ENCODE assay signal across 17 cellular contexts in the genomic region with DNA sequence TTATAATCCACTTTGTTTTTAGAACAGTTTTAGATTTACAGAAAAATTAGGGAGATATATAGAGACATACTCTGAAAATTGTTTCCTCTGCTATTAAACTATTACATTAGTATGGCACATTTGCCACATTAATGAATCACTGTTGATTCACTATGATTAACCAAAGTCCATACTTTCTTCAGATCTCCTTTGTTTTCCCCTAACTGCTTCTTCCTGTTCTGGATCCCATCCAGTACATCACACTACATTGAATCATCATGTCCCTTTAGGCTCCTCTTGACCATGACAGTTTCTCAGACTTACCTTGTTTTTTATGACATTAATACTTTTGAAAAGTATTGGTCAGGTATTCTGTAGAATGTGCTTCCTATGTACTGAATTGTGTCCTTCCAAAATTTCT.
DNase-seq lines count a peak whose midpoint lies in the region; ATAC-seq and TF ChIP-seq lines count a peak whose summit lies in the region.
"Had no signal": no experiment of that assay in that cellular context is flagged by ENCODE, and none has a peak within 500 bp of the region (broad histone marks: within the 10 kb centered on the region; RNA-seq: fewer than 3 reads in every experiment).

No MANE protein-coding gene starts in this region.

- no peaks in the 10 kb centered on the region for H3K79me1 ChIP-seq in IMR-90 (ENCODE audit: low read depth in 1 of 2, low read length in 2 of 2)

- H3K9ac ChIP-seq in IMR-90 (ENCODE audit: low read depth, low read length) (no peak overlapping the region), mammary epithelial cell (ENCODE audit: insufficient read depth, low read length) (peak overlapping the region; percentile 17)

- H3K36me3 ChIP-seq in IMR-90 (ENCODE audit: control insufficient read depth, insufficient read depth, low read length) (no peaks in the 10 kb centered on the region), mammary epithelial cell (ENCODE audit: insufficient read depth, low read length) (no peaks in the 10 kb centered on the region)
- H3K36me3 ChIP-seq: MG63, stomach had no signal

- dilution Hi-C loops in IMR-90 (cut with HindIII; ENCODE audit: low sequenced_read_pairs, unreplicated experiment) = no loop called here
- dilution Hi-C loops in mammary epithelial cell (cut with HindIII; ENCODE audit: low sequenced_read_pairs) = no loop called here

- BruUV-seq in IMR-90 (replicated peaks; lab: Mats Ljungman, UMichigan) (no TSS peak), mammary epithelial cell (replicated peaks; lab: Mats Ljungman, UMichigan) (no TSS peak)

- H2AK9ac ChIP-seq in IMR-90 (replicated peaks; ENCODE audit: low read depth, low read length, poor library complexity) = no peak overlapping the region

- no peaks in the 10 kb centered on the region for H3K9me1 ChIP-seq in IMR-90 (ENCODE audit: insufficient read depth, low read length)

- H3K18ac ChIP-seq in IMR-90 (ENCODE audit: low read depth, low read length) = peak overlapping the region; percentile 20; the same call in 1 of the 2 replicates

- DNase-seq in AG08396 (ENCODE audit: low spot score) (peak; percentile 15), IMR-90 (peak; percentile 75), mammary epithelial cell (peak; percentile 93), iris pigment epithelial cell (ENCODE audit: low read depth) (peak; percentile 74), GM19240 (ENCODE audit: insufficient read length, low spot score) (no peak), globus pallidus (ENCODE audit: low spot score) (no peak), 8988T (no peak)
- DNase-seq: amygdala, Caco-2, MG63, NCI-H187 treated with DMSO at 0.1 percent for 48 hours, nephron progenitor cell, retina, SW 1271 had no signal

- H3K4ac ChIP-seq in IMR-90 (ENCODE audit: low read depth, low read length) = no peak overlapping the region

- H3K23ac ChIP-seq in IMR-90 (ENCODE audit: low read depth, low read length) = no peak overlapping the region

- H3K9me3 ChIP-seq in IMR-90 (ENCODE audit: control insufficient read depth, insufficient read depth, low read length) (no peaks in the 10 kb centered on the region), mammary epithelial cell (replicated peaks; ENCODE audit: insufficient read depth, low read length) (peaks cover 3% of the 10 kb centered on the region)
- H3K9me3 ChIP-seq: Caco-2, MG63, stomach had no signal

- H2AFZ ChIP-seq in IMR-90 (replicated peaks; ENCODE audit: low read length, poor library complexity) = no peak overlapping the region
- H2AFZ ChIP-seq in mammary epithelial cell (ENCODE audit: low read depth, low read length) = peak overlapping the region; percentile 34

- TF ChIP-seq RAD21 in IMR-90 (IDR thresholded peaks at IDR 0.05; ENCODE audit: low read length) = no peak

- H4K8ac ChIP-seq in IMR-90 (ENCODE audit: low read depth in 2 of 2, low read length in 2 of 2) = no peak overlapping the region

- H4K20me1 ChIP-seq in IMR-90 (ENCODE audit: insufficient read depth, low read length) (no peaks in the 10 kb centered on the region), mammary epithelial cell (ENCODE audit: insufficient read depth, low read length) (no peaks in the 10 kb centered on the region)

- POLR2A ChIA-PET in IMR-90 (lab: Charles Lee; ENCODE audit: unreplicated experiment) = no interaction called here

- no peaks in the 10 kb centered on the region for H3K27me3 ChIP-seq in IMR-90 (ENCODE audit: control insufficient read depth, insufficient read depth, low read length)
- no peaks in the 10 kb centered on the region for H3K27me3 ChIP-seq in mammary epithelial cell (ENCODE audit: insufficient read depth, low read length)
- H3K27me3 ChIP-seq: MG63, stomach had no signal

- H2BK20ac ChIP-seq in IMR-90 (ENCODE audit: low read depth, low read length) = no peak overlapping the region; the same call in 1 of the 2 replicates

- peaks cover 5% of the 10 kb centered on the region; the same call in 1 of the 2 replicates for H3K4me1 ChIP-seq in IMR-90 (ENCODE audit: control insufficient read depth, insufficient read depth, low read length)
- peaks cover 31% of the 10 kb centered on the region for H3K4me1 ChIP-seq in mammary epithelial cell (ENCODE audit: insufficient read depth, low read length)
- H3K4me1 ChIP-seq: Caco-2 had no signal

- H2BK5ac ChIP-seq in IMR-90 (ENCODE audit: low read depth, low read length, poor library complexity, severe bottlenecking) = peak overlapping the region; percentile 11

- H3K14ac ChIP-seq in IMR-90 (replicated peaks; ENCODE audit: low read depth, low read length) = no peak overlapping the region

- in situ Hi-C loops in IMR-90 (cut with MboI; ENCODE audit: low sequenced_read_pairs) (no loop called here), mammary epithelial cell (cut with MboI; ENCODE audit: low sequenced_read_pairs in 2 of 2) (no loop called here)

- H2BK15ac ChIP-seq in IMR-90 (ENCODE audit: low read depth, low read length) = 0 out of 3 replicates have a peak overlapping the region, but pooled peaks have one; percentile 19

- peak overlapping the region; percentile 31; the same call in 1 of the 2 replicates for H2BK120ac ChIP-seq in IMR-90 (ENCODE audit: low read depth, low read length)

- intact Hi-C loops in IMR-90 (cut with micrococcal nuclease) = no loop called here
- intact Hi-C loops in mammary epithelial cell (cut with micrococcal nuclease) = loop anchor here (2.0 to 5.0 kb wide), 2 partner anchors 111 to 211 kb away; partner anchors contain the start of gene EDNRA

- no peak overlapping the region; the same call in 1 of the 2 replicates for H3K27ac ChIP-seq in IMR-90 (ENCODE audit: insufficient read depth, low read length)
- H3K27ac ChIP-seq in mammary epithelial cell (ENCODE audit: insufficient read depth, low read depth, low read length) = peak overlapping the region; percentile 88
- H3K27ac ChIP-seq: VCaP had no signal

- H3K56ac ChIP-seq in IMR-90 (ENCODE audit: extremely low read depth, insufficient read depth, low read length) = no peak overlapping the region

- TF ChIP-seq POLR2A in IMR-90 (IDR thresholded peaks at IDR 0.05; ENCODE audit: low read depth, low read length) = no peak

- H3K79me2 ChIP-seq in mammary epithelial cell (ENCODE audit: insufficient read depth, low read length) = no peaks in the 10 kb centered on the region

- H4K5ac ChIP-seq in IMR-90 (ENCODE audit: low read depth, low read length) = no peak overlapping the region

- H3K4me2 ChIP-seq in IMR-90 (ENCODE audit: low read depth, low read length) = no peak overlapping the region
- H3K4me2 ChIP-seq in mammary epithelial cell (ENCODE audit: insufficient read depth, low read depth, low read length) = peak overlapping the region; percentile 65

- H3K4me3 ChIP-seq in IMR-90 (ENCODE audit: insufficient read depth, low read depth, low read length) (no peak overlapping the region), mammary epithelial cell (replicated peaks in 1 of 3; ENCODE audit: insufficient read depth in 1 of 3, low read depth in 2 of 3, low read length in 3 of 3) (no peak overlapping the region)
- H3K4me3 ChIP-seq: MG63, stomach had no signal

- H2AK5ac ChIP-seq in IMR-90 (ENCODE audit: low read depth, low read length) = peak overlapping the region; percentile 15

- TF ChIP-seq CTCF in IMR-90 (conservative IDR thresholded peaks at IDR 0.05; ENCODE audit: low read depth, low read length) = no peak
- TF ChIP-seq CTCF in mammary epithelial cell (conservative IDR thresholded peaks at IDR 0.05 in 1 of 2, IDR thresholded peaks at IDR 0.05 in 1 of 2; ENCODE audit: extremely low read depth in 1 of 2, insufficient read depth in 1 of 2, low read depth in 1 of 2, low read length in 2 of 2) = no peak

- H4K91ac ChIP-seq in IMR-90 (ENCODE audit: insufficient read depth, low read depth, low read length) = no peak overlapping the region

- ATAC-seq in IMR-90 (ENCODE audit: low read depth) (no peak), GM21381 (IDR thresholded peaks at IDR 0.05; ENCODE audit: unreplicated experiment) (no peak)

- CTCF ChIA-PET in IMR-90 (lab: Yijun Ruan, JAX) (interaction anchor here (0.6 kb wide), 1 partner anchor 28 kb away, joined by 3 read pairs; no protein-coding TSS in a partner anchor), mammary epithelial cell (lab: Charles Lee; ENCODE audit: low non-redundant PET) (interaction anchor here (0.5 kb wide), 1 partner anchor 55 kb away, joined by 4 read pairs; no protein-coding TSS in a partner anchor)

TF ChIP-seq in IMR-90, 13 proteins besides CTCF, POLR2A, EP300 and RAD21:
- TF ChIP-seq MAZ (IDR thresholded peaks at IDR 0.05; ENCODE audit: borderline replicate concordance, low read depth, low read length) = no peak
- TF ChIP-seq RFX5 (IDR thresholded peaks at IDR 0.05; ENCODE audit: low read depth, low read length) = no peak
- TF ChIP-seq RCOR1 (IDR thresholded peaks at IDR 0.05; ENCODE audit: insufficient replicate concordance, low read length) = no peak
- no peak for TF ChIP-seq NFE2L2 (IDR thresholded peaks at IDR 0.05; ENCODE audit: low read depth, low read length)
- 0 out of 2 replicates have a peak, but pooled peaks have one; percentile 4 for TF ChIP-seq CEBPB (IDR thresholded peaks at IDR 0.05; ENCODE audit: low read depth, low read length)
- no peak for TF ChIP-seq FOS (IDR thresholded peaks at IDR 0.05; ENCODE audit: low read depth, low read length)
- TF ChIP-seq MAFK (IDR thresholded peaks at IDR 0.05; ENCODE audit: low read depth, low read length) = no peak
- TF ChIP-seq SMC3 (IDR thresholded peaks at IDR 0.05; ENCODE audit: low read depth, low read length) = no peak

Comparison
In these comparisons a context has a peak if more than half of its experiments do, and no peak if none do; other contexts are left out.
1. DNase-seq: peak in AG08396 (single experiment), IMR-90 (single experiment), mammary epithelial cell (single experiment) and iris pigment epithelial cell (single experiment); none in GM19240 (single experiment), globus pallidus (single experiment) and 8988T (single experiment).